8 cellular contexts compared by ENCODE assay signal in genomic region chr13:44141213-44141724, GRCh38.
DNase-seq lines count a peak whose midpoint lies in the region; ATAC-seq and TF ChIP-seq lines count a peak whose summit lies in the region.

No MANE protein-coding gene starts in this region.

- TF ChIP-seq CTCF in GM20000 (IDR thresholded peaks at IDR 0.05; ENCODE audit: extremely low read depth, missing control alignments) (no peak), nephron progenitor cell (IDR thresholded peaks at IDR 0.05) (no peak)

- peak overlapping the region; percentile 64 for H3K4me3 ChIP-seq in effector memory CD4-positive, alpha-beta T cell (ENCODE audit: insufficient read depth, low read depth, low read length, poor library complexity, severe bottlenecking)

- no peaks in the 10 kb centered on the region for H3K36me3 ChIP-seq in effector memory CD4-positive, alpha-beta T cell (ENCODE audit: control insufficient read depth, insufficient read depth, low read length)

- H3K4me1 ChIP-seq in effector memory CD4-positive, alpha-beta T cell (ENCODE audit: control insufficient read depth, insufficient read depth, low read length, poor library complexity, severe bottlenecking): peaks cover 4% of the 10 kb centered on the region

- H3K36me3 Mint-ChIP-seq in nephron progenitor cell (ENCODE audit: low read depth): no peaks in the 10 kb centered on the region

- H3K27ac Mint-ChIP-seq in nephron progenitor cell: peak overlapping the region; percentile 98

- H3K4me3 Mint-ChIP-seq in nephron progenitor cell: peak overlapping the region; percentile 84

- DNase-seq in GM20000 (ENCODE audit: low spot score) (peak; percentile 15), RKO (ENCODE audit: low spot score) (peak; percentile 26), nephron progenitor cell (no peak), KG1 (lab: John Stamatoyannopoulos, UW) (no peak), cortex of kidney (lab: John Stamatoyannopoulos, UW) (no peak), DMS153 treated with DMSO at 0.1 percent for 48 hours (lab: John Stamatoyannopoulos, UW; ENCODE audit: unreplicated experiment) (no peak)
- DNase-seq in effector memory CD4-positive, alpha-beta T cell: no peak

- H3K9me3 Mint-ChIP-seq in nephron progenitor cell: no peaks in the 10 kb centered on the region

- H3K4me1 Mint-ChIP-seq in nephron progenitor cell: peaks cover 30% of the 10 kb centered on the region

- no peaks in the 10 kb centered on the region for H3K27me3 ChIP-seq in effector memory CD4-positive, alpha-beta T cell (replicated peaks; ENCODE audit: control insufficient read depth, insufficient read depth, low read length, poor library complexity, severe bottlenecking)

- H3K9me3 ChIP-seq in effector memory CD4-positive, alpha-beta T cell (ENCODE audit: control insufficient read depth, low read length): no peaks in the 10 kb centered on the region

- peaks cover 39% of the 10 kb centered on the region for H3K27me3 Mint-ChIP-seq in nephron progenitor cell (ENCODE audit: low read depth, poor library complexity)

- peak overlapping the region; percentile 67 for H3K27ac ChIP-seq in effector memory CD4-positive, alpha-beta T cell (ENCODE audit: insufficient read depth, low read length, poor library complexity, severe bottlenecking)

- no peak for ATAC-seq in GM18511 (IDR thresholded peaks at IDR 0.05; ENCODE audit: unreplicated experiment)

Comparison
In these comparisons a context has a peak if more than half of its experiments do, and no peak if none do; other contexts are left out.
1. DNase-seq: peak in GM20000 (single experiment) and RKO (single experiment); none in effector memory CD4-positive, alpha-beta T cell (0 of 3), nephron progenitor cell (single experiment), KG1 (single experiment), cortex of kidney (single experiment) and DMS153 treated with DMSO at 0.1 percent for 48 hours (single experiment).